1 cellular context compared by ENCODE assay signal in genomic region chr18:5238371-5238758, GRCh38.
TF ChIP-seq lines count a peak whose summit lies in the region.

No MANE protein-coding gene starts in this region.

TF ChIP-seq in HepG2, 621 proteins besides CTCF, POLR2A, EP300 and RAD21 (continued from another document and continues in another):
- TF ChIP-seq, protein P1, sequence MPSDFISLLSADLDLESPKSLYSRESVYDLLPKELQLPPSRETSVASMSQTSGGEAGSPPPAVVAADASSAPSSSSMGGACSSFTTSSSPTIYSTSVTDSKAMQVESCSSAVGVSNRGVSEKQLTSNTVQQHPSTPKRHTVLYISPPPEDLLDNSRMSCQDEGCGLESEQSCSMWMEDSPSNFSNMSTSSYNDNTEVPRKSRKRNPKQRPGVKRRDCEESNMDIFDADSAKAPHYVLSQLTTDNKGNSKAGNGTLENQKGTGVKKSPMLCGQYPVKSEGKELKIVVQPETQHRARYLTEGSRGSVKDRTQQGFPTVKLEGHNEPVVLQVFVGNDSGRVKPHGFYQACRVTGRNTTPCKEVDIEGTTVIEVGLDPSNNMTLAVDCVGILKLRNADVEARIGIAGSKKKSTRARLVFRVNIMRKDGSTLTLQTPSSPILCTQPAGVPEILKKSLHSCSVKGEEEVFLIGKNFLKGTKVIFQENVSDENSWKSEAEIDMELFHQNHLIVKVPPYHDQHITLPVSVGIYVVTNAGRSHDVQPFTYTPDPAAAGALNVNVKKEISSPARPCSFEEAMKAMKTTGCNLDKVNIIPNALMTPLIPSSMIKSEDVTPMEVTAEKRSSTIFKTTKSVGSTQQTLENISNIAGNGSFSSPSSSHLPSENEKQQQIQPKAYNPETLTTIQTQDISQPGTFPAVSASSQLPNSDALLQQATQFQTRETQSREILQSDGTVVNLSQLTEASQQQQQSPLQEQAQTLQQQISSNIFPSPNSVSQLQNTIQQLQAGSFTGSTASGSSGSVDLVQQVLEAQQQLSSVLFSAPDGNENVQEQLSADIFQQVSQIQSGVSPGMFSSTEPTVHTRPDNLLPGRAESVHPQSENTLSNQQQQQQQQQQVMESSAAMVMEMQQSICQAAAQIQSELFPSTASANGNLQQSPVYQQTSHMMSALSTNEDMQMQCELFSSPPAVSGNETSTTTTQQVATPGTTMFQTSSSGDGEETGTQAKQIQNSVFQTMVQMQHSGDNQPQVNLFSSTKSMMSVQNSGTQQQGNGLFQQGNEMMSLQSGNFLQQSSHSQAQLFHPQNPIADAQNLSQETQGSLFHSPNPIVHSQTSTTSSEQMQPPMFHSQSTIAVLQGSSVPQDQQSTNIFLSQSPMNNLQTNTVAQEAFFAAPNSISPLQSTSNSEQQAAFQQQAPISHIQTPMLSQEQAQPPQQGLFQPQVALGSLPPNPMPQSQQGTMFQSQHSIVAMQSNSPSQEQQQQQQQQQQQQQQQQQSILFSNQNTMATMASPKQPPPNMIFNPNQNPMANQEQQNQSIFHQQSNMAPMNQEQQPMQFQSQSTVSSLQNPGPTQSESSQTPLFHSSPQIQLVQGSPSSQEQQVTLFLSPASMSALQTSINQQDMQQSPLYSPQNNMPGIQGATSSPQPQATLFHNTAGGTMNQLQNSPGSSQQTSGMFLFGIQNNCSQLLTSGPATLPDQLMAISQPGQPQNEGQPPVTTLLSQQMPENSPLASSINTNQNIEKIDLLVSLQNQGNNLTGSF (CRISPR knock-in tag; IDR thresholded peaks at IDR 0.05): 0 out of 2 replicates have a peak, but pooled peaks have one; percentile 20
- TF ChIP-seq ZNF709 (CRISPR knock-in tag; IDR thresholded peaks at IDR 0.05) (peak; percentile 23; the same call in 1 of the 2 replicates), ZGPAT (CRISPR knock-in tag; IDR thresholded peaks at IDR 0.05) (0 out of 2 replicates have a peak, but pooled peaks have one; percentile 34), ZNF687 (CRISPR knock-in tag; IDR thresholded peaks at IDR 0.05) (peak; percentile 72), NR2C2 (CRISPR knock-in tag; IDR thresholded peaks at IDR 0.05; ENCODE audit: borderline replicate concordance) (no peak), ZNF891 (CRISPR knock-in tag; IDR thresholded peaks at IDR 0.05) (no peak), ZZZ3 (CRISPR knock-in tag; IDR thresholded peaks at IDR 0.05; ENCODE audit: borderline replicate concordance) (0 out of 2 replicates have a peak, but pooled peaks have one; percentile 8), NRL (CRISPR knock-in tag; IDR thresholded peaks at IDR 0.05; ENCODE audit: borderline replicate concordance) (peak; percentile 58; the same call in 1 of the 2 replicates), ZNF792 (CRISPR knock-in tag; IDR thresholded peaks at IDR 0.05) (no peak), ZBTB3 (CRISPR knock-in tag; IDR thresholded peaks at IDR 0.05; ENCODE audit: borderline replicate concordance, low read depth) (no peak), RBFOX2 (IDR thresholded peaks at IDR 0.05; ENCODE audit: low read depth, low read length) (peak; percentile 79), ISX (CRISPR knock-in tag; conservative IDR thresholded peaks at IDR 0.05) (0 out of 2 replicates have a peak, but pooled peaks have one; percentile 31), ZNF503 (CRISPR knock-in tag; IDR thresholded peaks at IDR 0.05) (0 out of 2 replicates have a peak, but pooled peaks have one; percentile 60), CBX5 (CRISPR knock-in tag; IDR thresholded peaks at IDR 0.05; ENCODE audit: borderline replicate concordance) (no peak), RORA (CRISPR knock-in tag; IDR thresholded peaks at IDR 0.05) (0 out of 2 replicates have a peak, but pooled peaks have one; percentile 39), SCMH1 (CRISPR knock-in tag; IDR thresholded peaks at IDR 0.05; ENCODE audit: borderline replicate concordance) (no peak), ZNF614 (CRISPR knock-in tag; IDR thresholded peaks at IDR 0.05; ENCODE audit: borderline replicate concordance) (peak; percentile 71; the same call in 1 of the 2 replicates), ZNF296 (CRISPR knock-in tag; conservative IDR thresholded peaks at IDR 0.05) (peak; percentile 83; the same call in 1 of the 2 replicates), MAFG (CRISPR knock-in tag; IDR thresholded peaks at IDR 0.05) (no peak), JUND (CRISPR knock-in tag; IDR thresholded peaks at IDR 0.05) (0 out of 2 replicates have a peak, but pooled peaks have one; percentile 18), ZNF816 (CRISPR knock-in tag; IDR thresholded peaks at IDR 0.05; ENCODE audit: borderline replicate concordance) (peak; percentile 54; the same call in 1 of the 2 replicates), E2F5 (CRISPR knock-in tag; conservative IDR thresholded peaks at IDR 0.05) (no peak), ZNF770 (CRISPR knock-in tag; IDR thresholded peaks at IDR 0.05) (0 out of 2 replicates have a peak, but pooled peaks have one; percentile 4), SOX6 (IDR thresholded peaks at IDR 0.05) (no peak), SOX6 (CRISPR knock-in tag; IDR thresholded peaks at IDR 0.05) (no peak; the same call in 1 of the 2 replicates), ZNF484 (CRISPR knock-in tag; IDR thresholded peaks at IDR 0.05; ENCODE audit: borderline replicate concordance, low read depth) (no peak), ZFAT (CRISPR knock-in tag; conservative IDR thresholded peaks at IDR 0.05) (0 out of 2 replicates have a peak, but pooled peaks have one; percentile 17), ZNF670 (CRISPR knock-in tag; IDR thresholded peaks at IDR 0.05; ENCODE audit: borderline replicate concordance) (peak; percentile 87), ZFP90 (CRISPR knock-in tag; IDR thresholded peaks at IDR 0.05; ENCODE audit: borderline replicate concordance) (0 out of 2 replicates have a peak, but pooled peaks have one; percentile 75), ZNF430 (CRISPR knock-in tag; IDR thresholded peaks at IDR 0.05) (peak; percentile 100), MTF2 (CRISPR knock-in tag; IDR thresholded peaks at IDR 0.05; ENCODE audit: borderline replicate concordance) (peak; percentile 69; the same call in 1 of the 2 replicates), KDM4B (CRISPR knock-in tag; IDR thresholded peaks at IDR 0.05) (no peak), RARG (CRISPR knock-in tag; IDR thresholded peaks at IDR 0.05; ENCODE audit: low read depth) (peak; percentile 92; the same call in 1 of the 2 replicates), POLR2G (IDR thresholded peaks at IDR 0.05; ENCODE audit: low read depth, low read length) (peak; percentile 73), NFKB2 (CRISPR knock-in tag; IDR thresholded peaks at IDR 0.05; ENCODE audit: borderline replicate concordance) (0 out of 2 replicates have a peak, but pooled peaks have one; percentile 0), ZNF337 (CRISPR knock-in tag; IDR thresholded peaks at IDR 0.05; ENCODE audit: borderline replicate concordance, low read depth) (0 out of 2 replicates have a peak, but pooled peaks have one; percentile 9), ZNF121 (CRISPR knock-in tag; IDR thresholded peaks at IDR 0.05) (0 out of 2 replicates have a peak, but pooled peaks have one; percentile 3)
- TF ChIP-seq, protein P2, sequence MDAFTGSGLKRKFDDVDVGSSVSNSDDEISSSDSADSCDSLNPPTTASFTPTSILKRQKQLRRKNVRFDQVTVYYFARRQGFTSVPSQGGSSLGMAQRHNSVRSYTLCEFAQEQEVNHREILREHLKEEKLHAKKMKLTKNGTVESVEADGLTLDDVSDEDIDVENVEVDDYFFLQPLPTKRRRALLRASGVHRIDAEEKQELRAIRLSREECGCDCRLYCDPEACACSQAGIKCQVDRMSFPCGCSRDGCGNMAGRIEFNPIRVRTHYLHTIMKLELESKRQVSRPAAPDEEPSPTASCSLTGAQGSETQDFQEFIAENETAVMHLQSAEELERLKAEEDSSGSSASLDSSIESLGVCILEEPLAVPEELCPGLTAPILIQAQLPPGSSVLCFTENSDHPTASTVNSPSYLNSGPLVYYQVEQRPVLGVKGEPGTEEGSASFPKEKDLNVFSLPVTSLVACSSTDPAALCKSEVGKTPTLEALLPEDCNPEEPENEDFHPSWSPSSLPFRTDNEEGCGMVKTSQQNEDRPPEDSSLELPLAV (CRISPR knock-in tag; conservative IDR thresholded peaks at IDR 0.05; ENCODE audit: low read depth): no peak
- TF ChIP-seq, protein P3, sequence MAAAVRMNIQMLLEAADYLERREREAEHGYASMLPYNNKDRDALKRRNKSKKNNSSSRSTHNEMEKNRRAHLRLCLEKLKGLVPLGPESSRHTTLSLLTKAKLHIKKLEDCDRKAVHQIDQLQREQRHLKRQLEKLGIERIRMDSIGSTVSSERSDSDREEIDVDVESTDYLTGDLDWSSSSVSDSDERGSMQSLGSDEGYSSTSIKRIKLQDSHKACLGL (CRISPR knock-in tag; IDR thresholded peaks at IDR 0.05): no peak
- TF ChIP-seq, protein P4, sequence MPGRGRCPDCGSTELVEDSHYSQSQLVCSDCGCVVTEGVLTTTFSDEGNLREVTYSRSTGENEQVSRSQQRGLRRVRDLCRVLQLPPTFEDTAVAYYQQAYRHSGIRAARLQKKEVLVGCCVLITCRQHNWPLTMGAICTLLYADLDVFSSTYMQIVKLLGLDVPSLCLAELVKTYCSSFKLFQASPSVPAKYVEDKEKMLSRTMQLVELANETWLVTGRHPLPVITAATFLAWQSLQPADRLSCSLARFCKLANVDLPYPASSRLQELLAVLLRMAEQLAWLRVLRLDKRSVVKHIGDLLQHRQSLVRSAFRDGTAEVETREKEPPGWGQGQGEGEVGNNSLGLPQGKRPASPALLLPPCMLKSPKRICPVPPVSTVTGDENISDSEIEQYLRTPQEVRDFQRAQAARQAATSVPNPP (CRISPR knock-in tag; IDR thresholded peaks at IDR 0.05): peak; percentile 9; the same call in 1 of the 2 replicates
